8 cellular contexts compared by ENCODE assay signal in genomic region chr6:41072836-41073202, GRCh38. TPM values are rescaled to one million over a fixed set of nuclear protein-coding genes. Genes with fewer than 3 reads are reported as not detected.
A peak's percentile ranks its signal among the peaks of the same experiment; 100 is the strongest.
DNase-seq lines count a peak whose midpoint lies in the region; ATAC-seq and TF ChIP-seq lines count a peak whose summit lies in the region.

NFYA (plus strand) TSS chr6:41072974; CDS start chr6:41079090, 6,116 bp downstream.

- H3K27ac ChIP-seq in OCI-LY1 (ENCODE audit: low read depth, low read length, poor library complexity, severe bottlenecking), result peak within 1 kb of the TSS; percentile 91

- no peaks in the 10 kb centered on the region for H3K27me3 Mint-ChIP-seq in osteocyte (ENCODE audit: unreplicated experiment)

- peak within 1 kb of the TSS; percentile 97 for H3K4me3 ChIP-seq in OCI-LY1 (ENCODE audit: low read depth, low read length, poor library complexity, severe bottlenecking)

- H3K27me3 ChIP-seq in OCI-LY1 (ENCODE audit: insufficient read depth, low read length), result no peaks in the 10 kb centered on the region

- peak; percentile 62 for ATAC-seq in HG02938 (IDR thresholded peaks at IDR 0.05; ENCODE audit: unreplicated experiment)

- H3K79me2 ChIP-seq in OCI-LY1 (ENCODE audit: insufficient read depth, low read length), result peaks cover 46% of the 10 kb centered on the region

- peak; percentile 99 to 100 for DNase-seq in stimulated activated CD4-positive, alpha-beta T cell treated with anti-CD3 and anti-CD28 coated beads, Interleukin-1b, Interleukin-23, amount 100 ng/mL, for 1 hour (ENCODE audit: low read depth in 2 of 2)
- DNase-seq in stimulated activated CD4-positive, alpha-beta T cell treated with anti-CD3 and anti-CD28 coated beads, Interleukin-15, amount 100 ng/mL, for 24 hours, result no peak
- peak; percentile 100 for DNase-seq in activated naive CD4-positive, alpha-beta T cell treated with anti-CD3 and anti-CD28 coated beads, Interleukin-2, amount 50 U/mL, for 16 hours
- DNase-seq in glomerular visceral epithelial cell (ENCODE audit: extremely low spot score) (peak; percentile 100), osteocyte (ENCODE audit: extremely low spot score, unreplicated experiment) (no peak), middle frontal gyrus (ENCODE audit: extremely low spot score, low spot score) (no peak)

- no peaks in the 10 kb centered on the region for H3K9me3 ChIP-seq in OCI-LY1 (ENCODE audit: low read length)

- no peaks in the 10 kb centered on the region for H3K36me3 Mint-ChIP-seq in osteocyte (ENCODE audit: unreplicated experiment)

- no peaks in the 10 kb centered on the region for H3F3A ChIP-seq in OCI-LY1 (ENCODE audit: insufficient read depth, low read length)

- H3K36me3 ChIP-seq in OCI-LY1 (ENCODE audit: insufficient read depth, low read length), result peaks cover 6% of the 10 kb centered on the region; the same call in 1 of the 2 replicates

- peak within 1 kb of the TSS; percentile 94 for H3K4me3 Mint-ChIP-seq in osteocyte (ENCODE audit: unreplicated experiment)

- no peaks in the 10 kb centered on the region for H3K9me3 Mint-ChIP-seq in osteocyte (ENCODE audit: unreplicated experiment)

- peak within 1 kb of the TSS; percentile 99 for H3K27ac Mint-ChIP-seq in osteocyte (ENCODE audit: unreplicated experiment)

- no peaks in the 10 kb centered on the region for H3K9me2 ChIP-seq in OCI-LY1 (ENCODE audit: low read depth, low read length)

- TF ChIP-seq CTCF in OCI-LY1 (IDR thresholded peaks at IDR 0.05; ENCODE audit: low read length) (no peak), osteocyte (IDR thresholded peaks at IDR 0.05) (no peak)

- H2AFZ ChIP-seq in OCI-LY1 (ENCODE audit: low read length), result no peak within 1 kb of the TSS

- H4K20me1 ChIP-seq in OCI-LY1 (ENCODE audit: insufficient read depth, low read length), result 0 out of 2 replicates have a peak, but pooled peaks cover 2% of the 10 kb centered on the region

- H3K9ac ChIP-seq in OCI-LY1 (ENCODE audit: low read length), result peak within 1 kb of the TSS; percentile 97

- peak within 1 kb of the TSS; percentile 90 for H3K4me2 ChIP-seq in OCI-LY1 (ENCODE audit: low read length)

- H3K4me1 Mint-ChIP-seq in osteocyte (ENCODE audit: unreplicated experiment), result peaks cover 29% of the 10 kb centered on the region

- H3K4me1 ChIP-seq in OCI-LY1 (ENCODE audit: insufficient read depth, low read length, severe bottlenecking), result peaks cover 49% of the 10 kb centered on the region

RNA-seq across cellular contexts. Expression of gene NFYA, which starts in this region (rescaled TPM):
- total RNA-seq in osteocyte, result 26.0 and 26.9 TPM in 2 replicates

Comparison
In these comparisons a context has a peak if more than half of its experiments do, and no peak if none do; other contexts are left out.
1. DNase-seq: peak in stimulated activated CD4-positive, alpha-beta T cell treated with anti-CD3 and anti-CD28 coated beads, Interleukin-1b, Interleukin-23, amount 100 ng/mL, for 1 hour (2 of 2), activated naive CD4-positive, alpha-beta T cell treated with anti-CD3 and anti-CD28 coated beads, Interleukin-2, amount 50 U/mL, for 16 hours (single experiment) and glomerular visceral epithelial cell (single experiment); none in stimulated activated CD4-positive, alpha-beta T cell treated with anti-CD3 and anti-CD28 coated beads, Interleukin-15, amount 100 ng/mL, for 24 hours (single experiment), osteocyte (single experiment) and middle frontal gyrus (single experiment).